ENCODE assay signal across 9 cellular contexts in the genomic region with DNA sequence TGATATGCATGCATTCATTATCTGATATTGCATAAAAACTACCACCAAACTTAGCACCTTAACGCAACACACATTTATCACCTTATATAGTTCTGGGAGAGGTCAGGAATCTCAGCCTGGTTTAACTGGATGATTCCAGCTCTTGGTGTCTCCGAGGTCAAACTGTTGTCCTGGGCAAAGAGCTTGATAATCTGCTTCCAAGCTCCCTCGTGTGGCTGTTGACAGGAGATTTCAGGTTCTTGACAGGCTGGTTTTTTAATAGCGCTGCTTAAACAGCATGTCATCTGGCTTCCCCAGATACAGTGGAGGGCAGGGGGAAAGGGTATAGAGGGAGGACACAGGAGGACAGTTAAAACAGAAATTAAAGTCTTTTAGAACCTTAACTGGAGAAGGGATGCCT.
DNase-seq lines count a peak whose midpoint lies in the region; ATAC-seq and TF ChIP-seq lines count a peak whose summit lies in the region.
"Had no signal": no experiment of that assay in that cellular context is flagged by ENCODE, and none has a peak within 500 bp of the region (broad histone marks: within the 10 kb centered on the region; RNA-seq: fewer than 3 reads in every experiment).

No MANE protein-coding gene starts in this region.

- H3K27me3 ChIP-seq in right lobe of liver: no peaks in the 10 kb centered on the region
- H3K27me3 ChIP-seq in CD8-positive, alpha-beta T cell (ENCODE audit: insufficient read depth, low read length): no peaks in the 10 kb centered on the region

- POLR2A ChIA-PET in activated CD8-positive, alpha-beta T cell treated with anti-CD3 and anti-CD28 coated beads for 36 hours (lab: Charles Lee): no interaction called here
- POLR2A ChIA-PET in CD8-positive, alpha-beta T cell (lab: Charles Lee): no interaction called here

- H3K4me3 ChIP-seq in astrocyte of the spinal cord (ENCODE audit: low read depth, low read length): no peak overlapping the region
- H3K4me3 ChIP-seq in right lobe of liver: no peak overlapping the region
- no peak overlapping the region for H3K4me3 ChIP-seq in CD8-positive, alpha-beta T cell (ENCODE audit: low read depth, low read length)
- H3K4me3 ChIP-seq: skin epidermis had no signal

- no peaks in the 10 kb centered on the region for H3K36me3 Mint-ChIP-seq in activated CD8-positive, alpha-beta T cell treated with anti-CD3 and anti-CD28 coated beads for 36 hours (ENCODE audit: low read depth)
- no peaks in the 10 kb centered on the region for H3K36me3 Mint-ChIP-seq in CD8-positive, alpha-beta T cell

- CTCF ChIA-PET in activated CD8-positive, alpha-beta T cell treated with anti-CD3 and anti-CD28 coated beads for 36 hours (lab: Charles Lee): interaction anchor here (1.2 kb wide), 1 partner anchor 80 kb away, joined by 3 read pairs; no protein-coding TSS in a partner anchor
- CTCF ChIA-PET in CD8-positive, alpha-beta T cell (lab: Charles Lee): no interaction called here

- intact Hi-C loops in right lobe of liver (cut with DNase I): no loop called here
- intact Hi-C loops in activated CD8-positive, alpha-beta T cell treated with anti-CD3 and anti-CD28 coated beads for 36 hours (cut with micrococcal nuclease): no loop called here
- intact Hi-C loops in CD8-positive, alpha-beta T cell (cut with DNase I, micrococcal nuclease): no loop called here

- no peak for TF ChIP-seq POLR2A in right lobe of liver (IDR thresholded peaks at IDR 0.05)
- TF ChIP-seq POLR2A in erythroblast (IDR thresholded peaks at IDR 0.05; ENCODE audit: low read length): no peak

- no peaks in the 10 kb centered on the region for H3K4me1 Mint-ChIP-seq in activated CD8-positive, alpha-beta T cell treated with anti-CD3 and anti-CD28 coated beads for 36 hours (ENCODE audit: low read depth)
- H3K4me1 Mint-ChIP-seq in CD8-positive, alpha-beta T cell (ENCODE audit: low read depth): no peaks in the 10 kb centered on the region

- DNase-seq in DMS153 (lab: John Stamatoyannopoulos, UW): peak; percentile 54
- DNase-seq in NCI-H1092 treated with DMSO at 0.1 percent for 48 hours (lab: John Stamatoyannopoulos, UW): peak; percentile 38
- no peak for DNase-seq in astrocyte of the spinal cord (ENCODE audit: low read depth, low spot score)
- DNase-seq in right lobe of liver: peak in 1 of 3 donors; percentile 53
- DNase-seq in GM19240 (ENCODE audit: insufficient read length, low spot score): no peak
- no peak for DNase-seq in erythroblast (lab: John Stamatoyannopoulos, UW)
- no peak for DNase-seq in activated CD8-positive, alpha-beta T cell treated with anti-CD3 and anti-CD28 coated beads for 36 hours
- DNase-seq in CD8-positive, alpha-beta T cell: no peak

- H3K27me3 Mint-ChIP-seq in activated CD8-positive, alpha-beta T cell treated with anti-CD3 and anti-CD28 coated beads for 36 hours: no peaks in the 10 kb centered on the region
- no peaks in the 10 kb centered on the region for H3K27me3 Mint-ChIP-seq in CD8-positive, alpha-beta T cell (ENCODE audit: low read depth)

- no peaks in the 10 kb centered on the region for H3K9me3 ChIP-seq in right lobe of liver
- H3K9me3 ChIP-seq in CD8-positive, alpha-beta T cell (ENCODE audit: low read length): no peaks in the 10 kb centered on the region

- H3K4me3 Mint-ChIP-seq in activated CD8-positive, alpha-beta T cell treated with anti-CD3 and anti-CD28 coated beads for 36 hours: no peak overlapping the region
- H3K4me3 Mint-ChIP-seq in CD8-positive, alpha-beta T cell: no peak overlapping the region

- 12% methylated on average over 4 of the region's 4 CpGs for WGBS in right lobe of liver (ENCODE audit: insufficient coverage, low coverage, low lambda C conversion rate, missing lambda C conversion rate)

- in situ Hi-C loops in astrocyte of the spinal cord (cut with HindIII; ENCODE audit: low sequenced_read_pairs): no loop called here

- H3K4me1 ChIP-seq in right lobe of liver: peaks cover 0 to under 1% (median 0%) of the 10 kb centered on the region in 4 donors
- H3K4me1 ChIP-seq in CD8-positive, alpha-beta T cell (ENCODE audit: insufficient read depth, low read length): no peaks in the 10 kb centered on the region

- ATAC-seq in right lobe of liver: peak; percentile 89 to 99 (median 94)
- no peak for ATAC-seq in activated CD8-positive, alpha-beta T cell treated with anti-CD3 and anti-CD28 coated beads for 36 hours
- ATAC-seq in CD8-positive, alpha-beta T cell: no peak

- no peak overlapping the region for H3K27ac Mint-ChIP-seq in activated CD8-positive, alpha-beta T cell treated with anti-CD3 and anti-CD28 coated beads for 36 hours
- H3K27ac Mint-ChIP-seq in CD8-positive, alpha-beta T cell: no peak overlapping the region

- peak; percentile 3 for TF ChIP-seq CTCF in astrocyte of the spinal cord (IDR thresholded peaks at IDR 0.05; ENCODE audit: low read depth, low read length)
- TF ChIP-seq CTCF in right lobe of liver (IDR thresholded peaks at IDR 0.05): peak; percentile 40 to 59 (median 50)
- no peak for TF ChIP-seq CTCF in activated CD8-positive, alpha-beta T cell treated with anti-CD3 and anti-CD28 coated beads for 36 hours (IDR thresholded peaks at IDR 0.05)
- TF ChIP-seq CTCF in CD8-positive, alpha-beta T cell (IDR thresholded peaks at IDR 0.05): no peak

- no peaks in the 10 kb centered on the region for H3K36me3 ChIP-seq in right lobe of liver
- no peaks in the 10 kb centered on the region for H3K36me3 ChIP-seq in CD8-positive, alpha-beta T cell (ENCODE audit: insufficient read depth, low read length)

- H3K9me3 Mint-ChIP-seq in activated CD8-positive, alpha-beta T cell treated with anti-CD3 and anti-CD28 coated beads for 36 hours: peaks cover 3% of the 10 kb centered on the region
- peaks cover 14% of the 10 kb centered on the region for H3K9me3 Mint-ChIP-seq in CD8-positive, alpha-beta T cell

- H3K27ac ChIP-seq in right lobe of liver: no peak overlapping the region
- H3K27ac ChIP-seq in CD8-positive, alpha-beta T cell (ENCODE audit: low read depth, low read length): no peak overlapping the region
- H3K27ac ChIP-seq: skin epidermis had no signal

Comparison
In these comparisons a context has a peak if more than half of its experiments do, and no peak if none do; other contexts are left out.
1. DNase-seq: peak in DMS153 (single experiment) and NCI-H1092 treated with DMSO at 0.1 percent for 48 hours (single experiment); none in astrocyte of the spinal cord (single experiment), GM19240 (single experiment), erythroblast (0 of 2), activated CD8-positive, alpha-beta T cell treated with anti-CD3 and anti-CD28 coated beads for 36 hours (single experiment) and CD8-positive, alpha-beta T cell (0 of 7).
2. CTCF ChIP-seq: peak in astrocyte of the spinal cord (single experiment) and right lobe of liver (4 of 4); none in activated CD8-positive, alpha-beta T cell treated with anti-CD3 and anti-CD28 coated beads for 36 hours (single experiment) and CD8-positive, alpha-beta T cell (single experiment).
3. ATAC-seq: peak in right lobe of liver (4 of 4); none in activated CD8-positive, alpha-beta T cell treated with anti-CD3 and anti-CD28 coated beads for 36 hours (single experiment) and CD8-positive, alpha-beta T cell (single experiment).